9 cellular contexts compared by ENCODE assay signal in the genomic region with DNA sequence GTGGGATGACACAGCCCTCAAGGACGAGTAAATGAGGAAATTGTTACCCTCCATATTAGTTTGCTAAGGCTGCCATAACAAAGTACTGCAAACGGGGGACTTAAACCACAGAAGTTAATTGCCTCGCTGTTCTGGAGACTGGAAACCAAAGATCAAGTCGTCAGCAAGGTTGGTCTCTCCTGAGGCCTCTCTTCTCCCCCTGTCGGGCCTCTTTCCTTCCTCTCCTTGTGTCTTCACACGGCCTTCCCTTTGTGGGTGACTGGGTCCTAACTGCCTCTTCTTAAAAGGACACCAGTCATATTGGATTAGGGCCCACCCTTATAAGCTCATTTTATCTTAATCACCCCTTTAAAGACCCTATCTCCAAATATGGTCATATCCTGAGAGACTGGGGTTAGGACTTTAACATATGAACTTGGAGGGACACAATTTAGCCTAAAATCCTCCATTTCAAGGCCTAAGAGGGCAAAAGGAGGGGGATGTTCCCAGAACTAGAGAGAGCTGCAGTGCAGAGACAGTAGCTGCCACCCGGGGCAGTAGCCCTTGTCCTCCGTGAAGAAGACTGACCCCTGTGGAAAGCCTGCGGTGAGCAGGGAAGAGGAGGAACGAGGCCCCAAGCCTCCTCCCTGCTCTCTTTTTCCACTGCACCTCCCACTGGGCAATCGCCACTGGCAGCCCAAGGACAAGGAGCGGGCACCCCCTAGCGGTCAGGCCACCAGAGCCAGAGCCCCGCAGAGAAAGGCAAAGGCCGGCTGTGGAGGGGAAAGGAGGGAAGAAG. TPM values are rescaled to one million over a fixed set of nuclear protein-coding genes. Genes with fewer than 3 reads are reported as not detected.
DNase-seq lines count a peak whose midpoint lies in the region; ATAC-seq and TF ChIP-seq lines count a peak whose summit lies in the region.
"Had no signal": no experiment of that assay in that cellular context is flagged by ENCODE, and none has a peak within 500 bp of the region (broad histone marks: within the 10 kb centered on the region; RNA-seq: fewer than 3 reads in every experiment).

No MANE protein-coding gene starts in this region.

- no peaks in the 10 kb centered on the region for H3K9me3 ChIP-seq in CD4-positive, alpha-beta memory T cell (ENCODE audit: control insufficient read depth in 1 of 2, low read length in 2 of 2)
- H3K9me3 ChIP-seq in OCI-LY3 (ENCODE audit: insufficient read depth, low read length) (no peaks in the 10 kb centered on the region), neural progenitor cell (ENCODE audit: low read depth) (no peaks in the 10 kb centered on the region), stomach smooth muscle (ENCODE audit: control insufficient read depth in 2 of 2, low read length in 2 of 2) (no peaks in the 10 kb centered on the region)

- H3K27ac Mint-ChIP-seq in CD4-positive, alpha-beta memory T cell: no peak overlapping the region
- H3K27ac Mint-ChIP-seq in activated T-cell treated with anti-CD3 and anti-CD28 coated beads, Interleukin-2, amount 50 U/mL, for 24 hours: no peak overlapping the region
- peak overlapping the region; percentile 72 for H3K27ac Mint-ChIP-seq in neural progenitor cell
- H3K27ac Mint-ChIP-seq: activated naive CD4-positive, alpha-beta T cell treated with anti-CD3 and anti-CD28 coated beads, Interleukin-2, amount 50 U/mL, for 24 hours had no signal

- ATAC-seq in GM19438 (IDR thresholded peaks at IDR 0.05; ENCODE audit: low read depth, unreplicated experiment): peak; percentile 98
- peak; percentile 83 for ATAC-seq in HG03469 (IDR thresholded peaks at IDR 0.05; ENCODE audit: unreplicated experiment)

- H4K20me1 ChIP-seq in OCI-LY3 (ENCODE audit: insufficient read depth, low read length): no peaks in the 10 kb centered on the region
- H4K20me1 ChIP-seq in neural progenitor cell (ENCODE audit: low read depth): no peaks in the 10 kb centered on the region

- no peaks in the 10 kb centered on the region for H3K36me3 ChIP-seq in CD4-positive, alpha-beta memory T cell (ENCODE audit: insufficient read depth, low read length)
- H3K36me3 ChIP-seq in OCI-LY3 (replicated peaks; ENCODE audit: low read depth, low read length): no peaks in the 10 kb centered on the region
- H3K36me3 ChIP-seq in neural progenitor cell: no peaks in the 10 kb centered on the region
- H3K36me3 ChIP-seq in stomach smooth muscle (ENCODE audit: control insufficient read depth in 2 of 2, insufficient read depth in 2 of 2, low read length in 2 of 2): peaks cover 3% of the 10 kb centered on the region in 2 donors

- H3K9me3 Mint-ChIP-seq in CD4-positive, alpha-beta memory T cell: no peaks in the 10 kb centered on the region
- H3K9me3 Mint-ChIP-seq in activated T-cell treated with anti-CD3 and anti-CD28 coated beads, Interleukin-2, amount 50 U/mL, for 24 hours: no peaks in the 10 kb centered on the region
- H3K9me3 Mint-ChIP-seq in neural progenitor cell: no peaks in the 10 kb centered on the region
- H3K9me3 Mint-ChIP-seq: activated naive CD4-positive, alpha-beta T cell treated with anti-CD3 and anti-CD28 coated beads, Interleukin-2, amount 50 U/mL, for 24 hours had no signal

- H3K79me2 ChIP-seq in OCI-LY3 (ENCODE audit: low read length) (no peaks in the 10 kb centered on the region), neural progenitor cell (ENCODE audit: low read depth) (no peaks in the 10 kb centered on the region)

- POLR2A ChIA-PET in CD4-positive, alpha-beta memory T cell (lab: Charles Lee; ENCODE audit: partially characterized antibody): no interaction called here

- H3K4me3 ChIP-seq in CD4-positive, alpha-beta memory T cell (ENCODE audit: low read length in 2 of 2): no peak overlapping the region
- no peak overlapping the region for H3K4me3 ChIP-seq in OCI-LY3 (ENCODE audit: low read length)
- H3K4me3 ChIP-seq in fibroblast of pulmonary artery (replicated peaks; ENCODE audit: low read depth, low read length): no peak overlapping the region
- peak overlapping the region; percentile 17 for H3K4me3 ChIP-seq in neural progenitor cell
- peak overlapping the region; percentile 37 to 40 for H3K4me3 ChIP-seq in stomach smooth muscle (ENCODE audit: low read length in 2 of 2)

- H3K4me2 ChIP-seq in OCI-LY3 (ENCODE audit: low read length): peak overlapping the region; percentile 27; the same call in 1 of the 2 replicates
- peak overlapping the region; percentile 66 for H3K4me2 ChIP-seq in neural progenitor cell

- TF ChIP-seq CTCF in OCI-LY3 (IDR thresholded peaks at IDR 0.05; ENCODE audit: low read depth, low read length) (peak; percentile 77), fibroblast of pulmonary artery (IDR thresholded peaks at IDR 0.05; ENCODE audit: low read length, missing control alignments) (peak; percentile 93), neural progenitor cell (IDR thresholded peaks at IDR 0.05) (peak; percentile 96)

- H3K9ac ChIP-seq in OCI-LY3 (ENCODE audit: low read length): no peak overlapping the region
- no peak overlapping the region for H3K9ac ChIP-seq in neural progenitor cell
- H3K9ac ChIP-seq in stomach smooth muscle (ENCODE audit: low read length in 2 of 2): no peak overlapping the region

- peaks cover 23% of the 10 kb centered on the region for H3F3A ChIP-seq in neural progenitor cell (ENCODE audit: low read depth)

- no peak overlapping the region for H3K27ac ChIP-seq in CD4-positive, alpha-beta memory T cell (ENCODE audit: low read depth, low read length)
- H3K27ac ChIP-seq in OCI-LY3 (ENCODE audit: low read length) (no peak overlapping the region), neural progenitor cell (no peak overlapping the region), stomach smooth muscle (ENCODE audit: low read length) (no peak overlapping the region)

- H2AFZ ChIP-seq in OCI-LY3 (ENCODE audit: low read depth, low read length): peak overlapping the region; percentile 26
- peak overlapping the region; percentile 95 for H2AFZ ChIP-seq in neural progenitor cell (replicated peaks)

- peaks cover 0 to 2% (median 0%) of the 10 kb centered on the region in 4 donors for H3K4me1 Mint-ChIP-seq in CD4-positive, alpha-beta memory T cell
- peaks cover 4% of the 10 kb centered on the region for H3K4me1 Mint-ChIP-seq in activated T-cell treated with anti-CD3 and anti-CD28 coated beads, Interleukin-2, amount 50 U/mL, for 24 hours (ENCODE audit: low read depth)
- peaks cover 36% of the 10 kb centered on the region for H3K4me1 Mint-ChIP-seq in neural progenitor cell
- H3K4me1 Mint-ChIP-seq: activated naive CD4-positive, alpha-beta T cell treated with anti-CD3 and anti-CD28 coated beads, Interleukin-2, amount 50 U/mL, for 24 hours had no signal

- H3K4me3 Mint-ChIP-seq in CD4-positive, alpha-beta memory T cell: no peak overlapping the region
- no peak overlapping the region for H3K4me3 Mint-ChIP-seq in activated T-cell treated with anti-CD3 and anti-CD28 coated beads, Interleukin-2, amount 50 U/mL, for 24 hours
- peak overlapping the region; percentile 15 for H3K4me3 Mint-ChIP-seq in neural progenitor cell
- H3K4me3 Mint-ChIP-seq: activated naive CD4-positive, alpha-beta T cell treated with anti-CD3 and anti-CD28 coated beads, Interleukin-2, amount 50 U/mL, for 24 hours had no signal

- no peaks in the 10 kb centered on the region for H3K27me3 ChIP-seq in CD4-positive, alpha-beta memory T cell (ENCODE audit: insufficient read depth, low read length)
- H3K27me3 ChIP-seq in OCI-LY3 (ENCODE audit: low read depth, low read length): no peaks in the 10 kb centered on the region
- no peaks in the 10 kb centered on the region for H3K27me3 ChIP-seq in neural progenitor cell
- H3K27me3 ChIP-seq in stomach smooth muscle (ENCODE audit: control insufficient read depth in 1 of 2, insufficient read depth in 2 of 2, low read length in 2 of 2): no peaks in the 10 kb centered on the region

- intact Hi-C loops in CD4-positive, alpha-beta memory T cell (cut with micrococcal nuclease): loop anchor here (5.0 kb wide), 1 partner anchor 1034 kb away; no protein-coding TSS in a partner anchor

- peaks cover 19 to 39% of the 10 kb centered on the region in 2 donors for H3K27me3 Mint-ChIP-seq in CD4-positive, alpha-beta memory T cell
- H3K27me3 Mint-ChIP-seq in activated T-cell treated with anti-CD3 and anti-CD28 coated beads, Interleukin-2, amount 50 U/mL, for 24 hours: peaks cover 61% of the 10 kb centered on the region
- H3K27me3 Mint-ChIP-seq in neural progenitor cell (ENCODE audit: insufficient read depth, low read depth): peaks cover 4% of the 10 kb centered on the region

- no peaks in the 10 kb centered on the region for H3K36me3 Mint-ChIP-seq in CD4-positive, alpha-beta memory T cell
- H3K36me3 Mint-ChIP-seq in activated T-cell treated with anti-CD3 and anti-CD28 coated beads, Interleukin-2, amount 50 U/mL, for 24 hours (ENCODE audit: low read depth): no peaks in the 10 kb centered on the region
- no peaks in the 10 kb centered on the region for H3K36me3 Mint-ChIP-seq in neural progenitor cell
- H3K36me3 Mint-ChIP-seq: activated naive CD4-positive, alpha-beta T cell treated with anti-CD3 and anti-CD28 coated beads, Interleukin-2, amount 50 U/mL, for 24 hours had no signal

- CTCF ChIA-PET in CD4-positive, alpha-beta memory T cell (lab: Charles Lee; ENCODE audit: partially characterized antibody): interaction anchor here (0.7 to 2.5 kb wide), 14 partner anchors 8 to 71 kb away, joined by 3 to 11 read pairs (median 3); partner anchors contain the start of gene CFAP90

- peak; percentile 39 to 52 (median 41) for DNase-seq in CD4-positive, alpha-beta memory T cell
- peak; percentile 76 for DNase-seq in activated T-cell treated with anti-CD3 and anti-CD28 coated beads, Interleukin-2, amount 50 U/mL, for 24 hours
- DNase-seq in fibroblast of pulmonary artery (ENCODE audit: low read depth): peak; percentile 64
- peak; percentile 92 for DNase-seq in neural progenitor cell (ENCODE audit: low spot score)

- peaks cover 4% of the 10 kb centered on the region for H3K4me1 ChIP-seq in CD4-positive, alpha-beta memory T cell (ENCODE audit: insufficient read depth, low read length)
- H3K4me1 ChIP-seq in OCI-LY3 (ENCODE audit: low read length): no peaks in the 10 kb centered on the region
- peaks cover 13% of the 10 kb centered on the region for H3K4me1 ChIP-seq in neural progenitor cell
- peaks cover 7% of the 10 kb centered on the region for H3K4me1 ChIP-seq in stomach smooth muscle (ENCODE audit: control insufficient read depth, insufficient read depth, low read length)

RNA-seq across cellular contexts. Expression of gene CFAP90, which starts 35.0 kb away (rescaled TPM):
- not detected for total RNA-seq in CD4-positive, alpha-beta memory T cell
- polyA plus RNA-seq in CD4-positive, alpha-beta memory T cell: not detected
- 0.22 TPM in 1 of 2 replicates, not detected in the other for total RNA-seq in neural progenitor cell (ENCODE audit: low replicate concordance)

RNA-seq across cellular contexts. Expression of gene FASTKD3, which starts 52.9 kb away (rescaled TPM):
- total RNA-seq in CD4-positive, alpha-beta memory T cell: 10 to 100 TPM; 11.3 to 14.0 TPM
- polyA plus RNA-seq in CD4-positive, alpha-beta memory T cell: 10 to 100 TPM; 11.1 to 17.6 TPM
- total RNA-seq in neural progenitor cell (ENCODE audit: low replicate concordance): 25.2 and 32.2 TPM in 2 replicates

RNA-seq across cellular contexts. Expression of gene MTRR, which starts 53.0 kb away (rescaled TPM):
- 100 to 1,000 TPM in 1 of 2 experiments, 10 to 100 TPM in 1; 97.1 to 107 TPM for total RNA-seq in CD4-positive, alpha-beta memory T cell
- polyA plus RNA-seq in CD4-positive, alpha-beta memory T cell: 100 to 1,000 TPM in 1 of 2 donors, 10 to 100 TPM in 1; 50.9 to 117 TPM
- 53.5 and 54.5 TPM in 2 replicates for total RNA-seq in neural progenitor cell (ENCODE audit: low replicate concordance)

Comparison
In these comparisons a context has a peak if more than half of its experiments do, and no peak if none do; other contexts are left out.
1. DNase-seq: peak in every context shown above with its lines; median percentile 92 in neural progenitor cell; 76 in activated T-cell treated with anti-CD3 and anti-CD28 coated beads, Interleukin-2, amount 50 U/mL, for 24 hours; 64 in fibroblast of pulmonary artery; 41 in CD4-positive, alpha-beta memory T cell.
2. H3K4me3 ChIP-seq: peak in neural progenitor cell (single experiment) and stomach smooth muscle (2 of 2); none in CD4-positive, alpha-beta memory T cell (0 of 2), OCI-LY3 (single experiment) and fibroblast of pulmonary artery (single experiment).
3. Peak in every context shown above with its lines, with median percentiles within 50 percentile points of each other: CTCF ChIP-seq.